Comparison of ENCODE assay signal across 1 cellular context in genomic region chr18:78768655-78769501, GRCh38.
TF ChIP-seq lines count a peak whose summit lies in the region.

No MANE protein-coding gene starts in this region.

TF ChIP-seq in GM23338, 12 proteins besides CTCF, POLR2A, EP300 and RAD21 (continued from another document):
- no peak for TF ChIP-seq EZH2 (IDR thresholded peaks at IDR 0.05; ENCODE audit: low read depth, unreplicated experiment)
- no peak for TF ChIP-seq NANOG (IDR thresholded peaks at IDR 0.05; ENCODE audit: borderline replicate concordance)
- no peak for TF ChIP-seq REST (IDR thresholded peaks at IDR 0.05; ENCODE audit: unreplicated experiment)
- TF ChIP-seq CREB1 (CRISPR knock-in tag; IDR thresholded peaks at IDR 0.05; ENCODE audit: low read depth): no peak
- TF ChIP-seq ZNF331 (CRISPR knock-in tag; IDR thresholded peaks at IDR 0.05; ENCODE audit: low read depth): no peak
- TF ChIP-seq POLR2AphosphoS5 (IDR thresholded peaks at IDR 0.05; ENCODE audit: low read depth): no peak
